ENCODE assay signal across 22 cellular contexts in the genomic region with DNA sequence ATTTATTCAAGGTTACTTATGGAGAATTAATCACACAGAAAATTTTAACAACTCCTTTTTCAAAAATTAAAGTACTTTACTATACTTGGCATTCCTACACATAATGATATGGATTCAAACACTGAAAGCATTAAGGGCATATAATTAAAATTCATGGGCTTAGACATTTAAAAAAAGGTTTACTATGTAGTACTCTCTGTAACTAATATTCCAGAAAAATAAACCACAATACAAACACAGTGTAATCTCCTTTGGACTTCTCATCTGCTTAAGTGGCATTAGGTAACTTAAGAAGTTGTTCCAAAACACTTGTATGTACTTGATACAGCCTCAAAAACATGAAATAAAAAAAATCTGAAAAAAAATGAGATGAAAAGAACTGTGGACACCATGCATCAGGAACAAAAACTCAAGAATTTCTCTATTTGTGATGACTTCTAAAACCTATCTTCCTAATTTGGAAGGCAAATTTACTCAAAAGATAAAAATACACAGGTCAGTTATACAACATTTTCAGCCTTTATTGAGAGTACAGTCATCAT. TPM values are rescaled to one million over a fixed set of nuclear protein-coding genes. Genes with fewer than 3 reads are reported as not detected.
"Had no signal": no experiment of that assay in that cellular context is flagged by ENCODE, and none has a peak within 500 bp of the region (broad histone marks: within the 10 kb centered on the region; RNA-seq: fewer than 3 reads in every experiment).

No MANE protein-coding gene starts in this region.

- H3K9me3 ChIP-seq: ascending aorta, Peyer's patch, SJCRH30 had no signal

- H3K27me3 Mint-ChIP-seq: activated B cell treated with CpG ODN at 0.5 μM for 24 hours; activated CD4-positive, alpha-beta memory T cell treated with anti-CD3 and anti-CD28 coated beads, Interleukin-2, amount 10 ng/mL, durations not matched to agents 7 days and 5 days; activated CD4-positive, alpha-beta T cell treated with anti-CD3 and anti-CD28 coated beads, Interleukin-2, amount 10 ng/mL, durations not matched to agents 24 days and 14 days; activated naive CD8-positive, alpha-beta T cell treated with anti-CD3 and anti-CD28 coated beads, Interleukin-2, amount 50 U/mL, for 24 hours; brain; central memory CD8-positive, alpha-beta T cell had no signal

- ATAC-seq: activated naive CD4-positive, alpha-beta T cell treated with anti-CD3 and anti-CD28 coated beads, Interleukin-2, amount 50 U/mL, for 72 hours; activated naive CD8-positive, alpha-beta T cell treated with anti-CD3 and anti-CD28 coated beads, Interleukin-2, amount 50 U/mL, for 24 hours had no signal

- H3K4me1 Mint-ChIP-seq: activated B cell treated with CpG ODN at 0.5 μM for 24 hours; activated CD4-positive, alpha-beta memory T cell treated with anti-CD3 and anti-CD28 coated beads, Interleukin-2, amount 10 ng/mL, durations not matched to agents 7 days and 5 days; activated CD4-positive, alpha-beta T cell treated with anti-CD3 and anti-CD28 coated beads, Interleukin-2, amount 10 ng/mL, durations not matched to agents 24 days and 14 days; brain had no signal

- DNase-seq: activated B cell treated with CpG ODN at 0.5 μM for 24 hours; activated CD4-positive, alpha-beta memory T cell treated with anti-CD3 and anti-CD28 coated beads, Interleukin-2, amount 10 ng/mL, durations not matched to agents 7 days and 5 days; activated CD4-positive, alpha-beta T cell treated with anti-CD3 and anti-CD28 coated beads for 1 hour; activated CD4-positive, alpha-beta T cell treated with anti-CD3 and anti-CD28 coated beads, Interleukin-2, amount 10 ng/mL, durations not matched to agents 24 days and 14 days; activated naive CD8-positive, alpha-beta T cell treated with anti-CD3 and anti-CD28 coated beads, Interleukin-2, amount 50 U/mL, for 24 hours; amniotic stem cell; NCI-H1092; NCI-H1417; NCI-H1930; NCI-H345; NCI-H510A; NCI-H526 treated with DMSO at 0.1 percent for 48 hours; Peyer's patch; Right ventricle myocardium superior; SJCRH30; T-helper 2 cell; T1000 had no signal

- H3K4me3 Mint-ChIP-seq: activated B cell treated with CpG ODN at 0.5 μM for 24 hours; activated CD4-positive, alpha-beta memory T cell treated with anti-CD3 and anti-CD28 coated beads, Interleukin-2, amount 10 ng/mL, durations not matched to agents 7 days and 5 days; activated CD4-positive, alpha-beta T cell treated with anti-CD3 and anti-CD28 coated beads, Interleukin-2, amount 10 ng/mL, durations not matched to agents 24 days and 14 days; activated naive CD8-positive, alpha-beta T cell treated with anti-CD3 and anti-CD28 coated beads, Interleukin-2, amount 50 U/mL, for 24 hours; brain; central memory CD8-positive, alpha-beta T cell had no signal

- H3K4me1 ChIP-seq: ascending aorta, Peyer's patch, SJCRH30 had no signal

- H3K4me3 ChIP-seq: ascending aorta, Peyer's patch, SJCRH30 had no signal

- H3K9me3 Mint-ChIP-seq: activated B cell treated with CpG ODN at 0.5 μM for 24 hours; activated CD4-positive, alpha-beta memory T cell treated with anti-CD3 and anti-CD28 coated beads, Interleukin-2, amount 10 ng/mL, durations not matched to agents 7 days and 5 days; activated CD4-positive, alpha-beta T cell treated with anti-CD3 and anti-CD28 coated beads, Interleukin-2, amount 10 ng/mL, durations not matched to agents 24 days and 14 days; activated naive CD4-positive, alpha-beta T cell treated with anti-CD3 and anti-CD28 coated beads, Interleukin-2, amount 50 U/mL, for 72 hours; activated naive CD8-positive, alpha-beta T cell treated with anti-CD3 and anti-CD28 coated beads, Interleukin-2, amount 50 U/mL, for 24 hours; brain; central memory CD8-positive, alpha-beta T cell had no signal

- H3K36me3 Mint-ChIP-seq: activated naive CD4-positive, alpha-beta T cell treated with anti-CD3 and anti-CD28 coated beads, Interleukin-2, amount 50 U/mL, for 72 hours had no signal

- H3K27me3 ChIP-seq: ascending aorta, Peyer's patch, SJCRH30 had no signal

- H3K27ac ChIP-seq: ascending aorta, Peyer's patch, RWPE1, SJCRH30 had no signal

- H3K27ac Mint-ChIP-seq: activated B cell treated with CpG ODN at 0.5 μM for 24 hours; activated CD4-positive, alpha-beta memory T cell treated with anti-CD3 and anti-CD28 coated beads, Interleukin-2, amount 10 ng/mL, durations not matched to agents 7 days and 5 days; activated CD4-positive, alpha-beta T cell treated with anti-CD3 and anti-CD28 coated beads, Interleukin-2, amount 10 ng/mL, durations not matched to agents 24 days and 14 days; activated naive CD4-positive, alpha-beta T cell treated with anti-CD3 and anti-CD28 coated beads, Interleukin-2, amount 50 U/mL, for 72 hours; activated naive CD8-positive, alpha-beta T cell treated with anti-CD3 and anti-CD28 coated beads, Interleukin-2, amount 50 U/mL, for 24 hours had no signal

RNA-seq across cellular contexts. Expression of a gene that starts 21.0 kb away (rescaled TPM):
- total RNA-seq: ascending aorta had no signal
